9 cellular contexts compared by ENCODE assay signal in the genomic region with DNA sequence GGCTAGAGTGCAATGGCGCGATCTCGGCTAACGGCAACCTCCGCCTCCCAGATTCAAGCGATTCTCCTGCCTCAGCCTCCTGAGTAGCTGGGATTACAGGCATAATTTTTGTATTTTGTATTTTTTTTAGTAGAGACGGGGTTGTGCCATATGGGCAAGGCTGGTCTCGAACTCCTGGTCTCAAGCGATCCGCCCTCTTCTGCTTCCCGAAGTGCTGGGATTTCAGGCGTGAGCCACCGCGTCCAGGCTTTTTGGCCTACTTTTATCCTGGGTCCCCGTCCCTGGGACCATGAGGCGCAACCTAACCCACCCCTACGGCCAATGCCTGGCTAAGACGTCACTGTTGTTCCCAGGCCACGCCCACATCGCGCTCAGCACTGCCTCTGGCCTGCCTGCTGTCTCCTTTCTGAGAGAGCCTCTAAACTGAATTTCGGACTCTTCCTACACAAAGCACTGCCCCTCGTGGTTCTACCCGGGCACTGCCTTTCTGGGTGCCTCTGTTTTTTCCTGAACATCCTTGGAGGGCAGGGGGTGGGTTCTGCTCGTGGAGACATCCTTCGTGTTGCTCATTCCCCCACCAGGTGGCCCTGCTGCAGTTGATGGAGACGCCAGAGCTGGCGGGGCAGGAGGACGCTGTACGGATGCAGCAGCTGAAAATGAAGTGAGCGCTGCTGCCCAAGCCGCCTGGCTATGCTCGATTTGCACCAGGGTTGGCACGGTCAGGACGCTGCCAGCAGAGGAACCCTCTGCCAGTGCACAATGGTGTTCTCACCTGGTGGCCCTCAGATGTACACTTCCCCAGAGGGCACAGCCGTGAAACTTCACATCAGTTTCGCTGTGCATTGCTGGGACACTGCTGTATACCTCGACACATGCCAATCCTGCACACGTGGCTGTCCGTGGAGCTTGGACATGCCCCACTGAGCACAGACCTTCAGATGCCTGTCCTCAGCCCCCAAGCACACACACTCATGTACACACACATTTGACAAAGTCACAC. TPM values are rescaled to one million over a fixed set of nuclear protein-coding genes. Genes with fewer than 3 reads are reported as not detected.
DNase-seq lines count a peak whose midpoint lies in the region; TF ChIP-seq lines count a peak whose summit lies in the region.
"Had no signal": no experiment of that assay in that cellular context is flagged by ENCODE, and none has a peak within 500 bp of the region (broad histone marks: within the 10 kb centered on the region; RNA-seq: fewer than 3 reads in every experiment).

No MANE protein-coding gene starts in this region.

- no peaks in the 10 kb centered on the region for H3K9me3 ChIP-seq in ascending aorta
- H3K9me3 ChIP-seq: adrenal gland had no signal

- no peaks in the 10 kb centered on the region for H3K27me3 ChIP-seq in ascending aorta
- H3K27me3 ChIP-seq: adrenal gland had no signal

- H3K27ac ChIP-seq in ascending aorta, result no peak overlapping the region

- H3K9me3 Mint-ChIP-seq in activated naive CD4-positive, alpha-beta T cell treated with anti-CD3 and anti-CD28 coated beads for 36 hours, result no peaks in the 10 kb centered on the region
- no peaks in the 10 kb centered on the region for H3K9me3 Mint-ChIP-seq in mesothelial cell of epicardium

- peaks cover 6% of the 10 kb centered on the region for H3K36me3 Mint-ChIP-seq in activated naive CD4-positive, alpha-beta T cell treated with anti-CD3 and anti-CD28 coated beads for 36 hours (ENCODE audit: low read depth)
- peaks cover 2% of the 10 kb centered on the region for H3K36me3 Mint-ChIP-seq in mesothelial cell of epicardium

- peak overlapping the region; percentile 87 for H3K4me3 Mint-ChIP-seq in activated naive CD4-positive, alpha-beta T cell treated with anti-CD3 and anti-CD28 coated beads for 36 hours
- H3K4me3 Mint-ChIP-seq in mesothelial cell of epicardium, result peak overlapping the region; percentile 73

- H3K27ac Mint-ChIP-seq in activated naive CD4-positive, alpha-beta T cell treated with anti-CD3 and anti-CD28 coated beads for 36 hours, result peak overlapping the region; percentile 56
- H3K27ac Mint-ChIP-seq in mesothelial cell of epicardium, result peak overlapping the region; percentile 88

- H3K4me3 ChIP-seq in ascending aorta, result peak overlapping the region in 1 of 2 donors; percentile 87

- H3K4me1 Mint-ChIP-seq in activated naive CD4-positive, alpha-beta T cell treated with anti-CD3 and anti-CD28 coated beads for 36 hours (ENCODE audit: low read depth), result peaks cover 28% of the 10 kb centered on the region
- peaks cover 32% of the 10 kb centered on the region for H3K4me1 Mint-ChIP-seq in mesothelial cell of epicardium

- CTCF ChIA-PET in activated naive CD4-positive, alpha-beta T cell treated with anti-CD3 and anti-CD28 coated beads for 36 hours (lab: Charles Lee), result interaction anchor here (0.7 to 4.4 kb wide), 6 partner anchors 18 to 156 kb away, joined by 3 to 39 read pairs (median 3); a partner anchor contains a TSS

- TF ChIP-seq CTCF in mesothelial cell of epicardium (IDR thresholded peaks at IDR 0.05; ENCODE audit: unreplicated experiment), result peak; percentile 64
- TF ChIP-seq CTCF in ascending aorta (IDR thresholded peaks at IDR 0.05), result no peak

- H3K27me3 Mint-ChIP-seq in activated naive CD4-positive, alpha-beta T cell treated with anti-CD3 and anti-CD28 coated beads for 36 hours (ENCODE audit: low read depth), result no peaks in the 10 kb centered on the region
- H3K27me3 Mint-ChIP-seq in mesothelial cell of epicardium (ENCODE audit: low read depth), result peaks cover 9% of the 10 kb centered on the region

- peaks cover 12 to 24% of the 10 kb centered on the region in 2 donors for H3K4me1 ChIP-seq in ascending aorta

- H3K36me3 ChIP-seq in ascending aorta, result peaks cover 5 to 8% of the 10 kb centered on the region in 2 donors

- intact Hi-C loops in activated naive CD4-positive, alpha-beta T cell treated with anti-CD3 and anti-CD28 coated beads for 36 hours (cut with micrococcal nuclease), result loop anchor here (5.0 kb wide), 2 partner anchors 92 to 197 kb away; a partner anchor contains a TSS
- intact Hi-C loops in ascending aorta (cut with DNase I), result loop anchor here (5.0 kb wide), 3 partner anchors 47 to 277 kb away; a partner anchor contains a TSS

- peak; percentile 37 for DNase-seq in activated naive CD4-positive, alpha-beta T cell treated with anti-CD3 and anti-CD28 coated beads for 36 hours
- DNase-seq in activated naive CD4-positive, alpha-beta T cell treated with Interleukin-2 at 50 U/mL for 16 hours, result no peak
- DNase-seq in NCI-H82 (lab: John Stamatoyannopoulos, UW) (peak; percentile 99), cerebellum (ENCODE audit: low spot score) (peak; percentile 93), mesothelial cell of epicardium (ENCODE audit: low spot score in 2 of 2, unreplicated experiment in 2 of 2) (peak; percentile 65 to 83), NCI-H187 treated with DMSO at 0.1 percent for 48 hours (lab: John Stamatoyannopoulos, UW) (no peak), COLO829 (ENCODE audit: low spot score) (no peak), ascending aorta (ENCODE audit: low spot score in 2 of 2) (no peak)

RNA-seq across cellular contexts. Expression of a gene that starts 2.0 kb away (rescaled TPM):
- 10 to 100 TPM; 62.9 to 68.5 TPM for total RNA-seq in activated naive CD4-positive, alpha-beta T cell treated with anti-CD3 and anti-CD28 coated beads for 36 hours
- total RNA-seq in cerebellum (17.1 TPM), mesothelial cell of epicardium (56.5 to 58.8 TPM (median 58.3 TPM) in 3 replicates), ascending aorta (173 TPM)

RNA-seq across cellular contexts. Expression of a gene that starts 16.0 kb away (rescaled TPM):
- not detected for total RNA-seq in activated naive CD4-positive, alpha-beta T cell treated with anti-CD3 and anti-CD28 coated beads for 36 hours
- total RNA-seq in cerebellum (3.0 TPM), mesothelial cell of epicardium (0.89 to 2.0 TPM (median 1.0 TPM) in 3 replicates), ascending aorta (638 TPM)

RNA-seq across cellular contexts. Expression of a gene that starts 18.9 kb away (rescaled TPM):
- total RNA-seq in activated naive CD4-positive, alpha-beta T cell treated with anti-CD3 and anti-CD28 coated beads for 36 hours, result 1,000 to 10,000 TPM; 1,997 to 2,122 TPM
- total RNA-seq in cerebellum (435 TPM), mesothelial cell of epicardium (846 to 875 TPM (median 857 TPM) in 3 replicates), ascending aorta (554 TPM)

RNA-seq across cellular contexts. Expression of a gene that starts 22.1 kb away (rescaled TPM):
- total RNA-seq in activated naive CD4-positive, alpha-beta T cell treated with anti-CD3 and anti-CD28 coated beads for 36 hours, result under 1 TPM; 0.21 to 0.40 TPM
- total RNA-seq in cerebellum, result 28.9 TPM
- total RNA-seq in mesothelial cell of epicardium, result 4.9 to 6.4 TPM (median 4.9 TPM) in 3 replicates
- not detected for total RNA-seq in ascending aorta

RNA-seq across cellular contexts. Expression of a gene that starts 32.9 kb away (rescaled TPM):
- 10 to 100 TPM; 86.7 TPM for total RNA-seq in activated naive CD4-positive, alpha-beta T cell treated with anti-CD3 and anti-CD28 coated beads for 36 hours
- 23.6 TPM for total RNA-seq in cerebellum
- total RNA-seq in mesothelial cell of epicardium, result 79.7 to 82.2 TPM (median 80.3 TPM) in 3 replicates
- 178 TPM for total RNA-seq in ascending aorta

Comparison
In these comparisons a context has a peak if more than half of its experiments do, and no peak if none do; other contexts are left out.
1. DNase-seq: peak in activated naive CD4-positive, alpha-beta T cell treated with anti-CD3 and anti-CD28 coated beads for 36 hours (single experiment), NCI-H82 (single experiment), cerebellum (single experiment) and mesothelial cell of epicardium (2 of 2); none in activated naive CD4-positive, alpha-beta T cell treated with Interleukin-2 at 50 U/mL for 16 hours (single experiment), NCI-H187 treated with DMSO at 0.1 percent for 48 hours (single experiment), COLO829 (single experiment) and ascending aorta (0 of 2).
2. RNA of a gene that starts 16.0 kb away (total RNA-seq): 638 TPM in ascending aorta (single experiment); 3.0 TPM in cerebellum (single experiment), 0.89 to 2.0 TPM in mesothelial cell of epicardium and not detected in activated naive CD4-positive, alpha-beta T cell treated with anti-CD3 and anti-CD28 coated beads for 36 hours; every median in the first group is over 100 times any median in the second.